Comparison of ENCODE assay signal across 2 cellular contexts in the genomic region with DNA sequence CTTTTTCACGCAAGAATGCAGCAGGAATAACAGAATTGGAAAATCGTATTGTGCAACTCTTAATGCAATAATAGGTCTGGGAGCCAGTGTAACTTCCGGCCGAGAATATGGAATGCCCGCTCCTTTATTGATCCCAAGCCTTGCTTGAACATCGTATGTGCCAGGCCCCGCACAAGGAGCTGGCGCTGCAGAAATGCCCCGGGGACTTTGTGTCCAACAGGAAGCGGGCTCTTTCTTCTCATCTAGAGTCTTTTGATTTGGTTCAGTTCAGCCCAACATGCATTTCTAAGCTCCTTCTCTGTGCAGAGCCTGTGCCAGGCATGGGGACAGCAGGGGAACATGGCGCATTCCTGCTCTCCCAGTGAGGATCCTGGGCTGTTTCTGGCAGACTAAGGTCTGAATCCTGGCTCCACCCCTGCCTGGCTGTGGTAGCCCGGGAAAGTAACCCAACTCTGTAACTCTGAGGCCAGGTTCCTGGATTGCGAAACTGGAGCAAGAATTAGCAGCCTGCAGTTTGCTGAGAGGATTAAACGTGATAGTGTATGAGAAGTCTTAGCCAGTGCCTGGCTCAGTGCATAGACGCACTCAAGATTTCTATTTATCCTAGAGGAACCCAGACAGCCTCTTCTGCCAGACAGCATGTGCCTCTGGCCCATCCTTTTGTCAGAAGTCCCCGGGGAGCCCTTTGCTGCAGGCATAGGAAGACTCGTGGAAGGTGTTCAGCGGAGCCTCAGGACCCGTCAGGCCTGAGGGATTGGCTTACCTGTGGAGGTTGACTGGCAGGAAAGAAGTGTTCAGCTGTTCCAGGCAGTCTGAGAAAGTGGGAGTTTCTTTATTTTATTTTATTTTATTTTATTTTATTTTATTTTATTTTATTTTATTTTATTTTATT.
TF ChIP-seq lines count a peak whose summit lies in the region.

No MANE protein-coding gene starts in this region.

TF ChIP-seq in A549, 52 proteins besides CTCF, POLR2A, EP300 and RAD21:
- TF ChIP-seq CEBPB (IDR thresholded peaks at IDR 0.05): peak; percentile 64 to 81
- TF ChIP-seq FOSL2 (IDR thresholded peaks at IDR 0.05): no peak
- TF ChIP-seq FOSL2 (CRISPR knock-in tag; IDR thresholded peaks at IDR 0.05): no peak
TF ChIP-seq in A549: peak in this region for 1.

TF ChIP-seq in HepG2, 621 proteins besides CTCF, POLR2A, EP300 and RAD21 (continues in another document):
- 0 out of 2 replicates have a peak, but pooled peaks have one; percentile 12 for TF ChIP-seq ZNF143 (CRISPR knock-in tag; IDR thresholded peaks at IDR 0.05)
- TF ChIP-seq SIN3B (IDR thresholded peaks at IDR 0.05; ENCODE audit: low read length): no peak
- peak; percentile 26; the same call in 1 of the 2 replicates for TF ChIP-seq ZNF687 (CRISPR knock-in tag; IDR thresholded peaks at IDR 0.05)
- TF ChIP-seq, protein P1, sequence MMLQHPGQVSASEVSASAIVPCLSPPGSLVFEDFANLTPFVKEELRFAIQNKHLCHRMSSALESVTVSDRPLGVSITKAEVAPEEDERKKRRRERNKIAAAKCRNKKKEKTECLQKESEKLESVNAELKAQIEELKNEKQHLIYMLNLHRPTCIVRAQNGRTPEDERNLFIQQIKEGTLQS (CRISPR knock-in tag; IDR thresholded peaks at IDR 0.05): no peak
- TF ChIP-seq, protein P2, sequence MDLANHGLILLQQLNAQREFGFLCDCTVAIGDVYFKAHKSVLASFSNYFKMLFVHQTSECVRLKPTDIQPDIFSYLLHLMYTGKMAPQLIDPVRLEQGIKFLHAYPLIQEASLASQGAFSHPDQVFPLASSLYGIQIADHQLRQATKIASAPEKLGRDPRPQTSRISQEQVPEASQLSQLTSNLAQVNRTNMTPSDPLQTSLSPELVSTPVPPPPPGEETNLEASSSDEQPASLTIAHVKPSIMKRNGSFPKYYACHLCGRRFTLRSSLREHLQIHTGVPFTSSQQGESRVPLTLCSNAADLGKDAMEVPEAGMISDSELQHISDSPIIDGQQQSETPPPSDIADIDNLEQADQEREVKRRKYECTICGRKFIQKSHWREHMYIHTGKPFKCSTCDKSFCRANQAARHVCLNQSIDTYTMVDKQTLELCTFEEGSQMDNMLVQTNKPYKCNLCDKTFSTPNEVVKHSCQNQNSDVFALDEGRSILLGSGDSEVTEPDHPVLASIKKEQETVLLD (CRISPR knock-in tag; IDR thresholded peaks at IDR 0.05; ENCODE audit: low read depth): no peak
- peak; percentile 70; the same call in 1 of the 2 replicates for TF ChIP-seq ZSCAN25 (CRISPR knock-in tag; IDR thresholded peaks at IDR 0.05)
- no peak for TF ChIP-seq CENPT (CRISPR knock-in tag; IDR thresholded peaks at IDR 0.05; ENCODE audit: low read depth)
- TF ChIP-seq SKI (IDR thresholded peaks at IDR 0.05; ENCODE audit: partially characterized antibody): peak; percentile 23
- peak; percentile 62; the same call in 1 of the 2 replicates for TF ChIP-seq ZNF792 (CRISPR knock-in tag; IDR thresholded peaks at IDR 0.05)
- TF ChIP-seq CEBPG (CRISPR knock-in tag; IDR thresholded peaks at IDR 0.05): peak; percentile 97
- TF ChIP-seq, protein P3, sequence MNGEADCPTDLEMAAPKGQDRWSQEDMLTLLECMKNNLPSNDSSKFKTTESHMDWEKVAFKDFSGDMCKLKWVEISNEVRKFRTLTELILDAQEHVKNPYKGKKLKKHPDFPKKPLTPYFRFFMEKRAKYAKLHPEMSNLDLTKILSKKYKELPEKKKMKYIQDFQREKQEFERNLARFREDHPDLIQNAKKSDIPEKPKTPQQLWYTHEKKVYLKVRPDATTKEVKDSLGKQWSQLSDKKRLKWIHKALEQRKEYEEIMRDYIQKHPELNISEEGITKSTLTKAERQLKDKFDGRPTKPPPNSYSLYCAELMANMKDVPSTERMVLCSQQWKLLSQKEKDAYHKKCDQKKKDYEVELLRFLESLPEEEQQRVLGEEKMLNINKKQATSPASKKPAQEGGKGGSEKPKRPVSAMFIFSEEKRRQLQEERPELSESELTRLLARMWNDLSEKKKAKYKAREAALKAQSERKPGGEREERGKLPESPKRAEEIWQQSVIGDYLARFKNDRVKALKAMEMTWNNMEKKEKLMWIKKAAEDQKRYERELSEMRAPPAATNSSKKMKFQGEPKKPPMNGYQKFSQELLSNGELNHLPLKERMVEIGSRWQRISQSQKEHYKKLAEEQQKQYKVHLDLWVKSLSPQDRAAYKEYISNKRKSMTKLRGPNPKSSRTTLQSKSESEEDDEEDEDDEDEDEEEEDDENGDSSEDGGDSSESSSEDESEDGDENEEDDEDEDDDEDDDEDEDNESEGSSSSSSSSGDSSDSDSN (CRISPR knock-in tag; IDR thresholded peaks at IDR 0.05): peak; percentile 31; the same call in 1 of the 2 replicates
- TF ChIP-seq POLR2AphosphoS5 (IDR thresholded peaks at IDR 0.05; ENCODE audit: low read depth, low read length): no peak
- TF ChIP-seq ZSCAN20 (CRISPR knock-in tag; IDR thresholded peaks at IDR 0.05; ENCODE audit: borderline replicate concordance): no peak
- no peak for TF ChIP-seq SALL1 (CRISPR knock-in tag; IDR thresholded peaks at IDR 0.05)
- TF ChIP-seq PRMT3 (CRISPR knock-in tag; IDR thresholded peaks at IDR 0.05; ENCODE audit: borderline replicate concordance, low read depth): no peak
- TF ChIP-seq, protein P4, sequence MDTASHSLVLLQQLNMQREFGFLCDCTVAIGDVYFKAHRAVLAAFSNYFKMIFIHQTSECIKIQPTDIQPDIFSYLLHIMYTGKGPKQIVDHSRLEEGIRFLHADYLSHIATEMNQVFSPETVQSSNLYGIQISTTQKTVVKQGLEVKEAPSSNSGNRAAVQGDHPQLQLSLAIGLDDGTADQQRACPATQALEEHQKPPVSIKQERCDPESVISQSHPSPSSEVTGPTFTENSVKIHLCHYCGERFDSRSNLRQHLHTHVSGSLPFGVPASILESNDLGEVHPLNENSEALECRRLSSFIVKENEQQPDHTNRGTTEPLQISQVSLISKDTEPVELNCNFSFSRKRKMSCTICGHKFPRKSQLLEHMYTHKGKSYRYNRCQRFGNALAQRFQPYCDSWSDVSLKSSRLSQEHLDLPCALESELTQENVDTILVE (CRISPR knock-in tag; IDR thresholded peaks at IDR 0.05): no peak
- TF ChIP-seq CHD4 (IDR thresholded peaks at IDR 0.05; ENCODE audit: borderline replicate concordance, low read length): no peak
- TF ChIP-seq RBM39 (IDR thresholded peaks at IDR 0.05; ENCODE audit: low read depth, low read length, poor library complexity, severe bottlenecking): no peak
- no peak for TF ChIP-seq ATF6 (CRISPR knock-in tag; conservative IDR thresholded peaks at IDR 0.05)
- peak; percentile 62; the same call in 1 of the 2 replicates for TF ChIP-seq SIX1 (CRISPR knock-in tag; IDR thresholded peaks at IDR 0.05; ENCODE audit: borderline replicate concordance)
- TF ChIP-seq KDM1A (CRISPR knock-in tag; IDR thresholded peaks at IDR 0.05): no peak
- TF ChIP-seq, protein P5, sequence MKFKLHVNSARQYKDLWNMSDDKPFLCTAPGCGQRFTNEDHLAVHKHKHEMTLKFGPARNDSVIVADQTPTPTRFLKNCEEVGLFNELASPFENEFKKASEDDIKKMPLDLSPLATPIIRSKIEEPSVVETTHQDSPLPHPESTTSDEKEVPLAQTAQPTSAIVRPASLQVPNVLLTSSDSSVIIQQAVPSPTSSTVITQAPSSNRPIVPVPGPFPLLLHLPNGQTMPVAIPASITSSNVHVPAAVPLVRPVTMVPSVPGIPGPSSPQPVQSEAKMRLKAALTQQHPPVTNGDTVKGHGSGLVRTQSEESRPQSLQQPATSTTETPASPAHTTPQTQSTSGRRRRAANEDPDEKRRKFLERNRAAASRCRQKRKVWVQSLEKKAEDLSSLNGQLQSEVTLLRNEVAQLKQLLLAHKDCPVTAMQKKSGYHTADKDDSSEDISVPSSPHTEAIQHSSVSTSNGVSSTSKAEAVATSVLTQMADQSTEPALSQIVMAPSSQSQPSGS (CRISPR knock-in tag; IDR thresholded peaks at IDR 0.05): 0 out of 2 replicates have a peak, but pooled peaks have one; percentile 36
- TF ChIP-seq SAP130 (CRISPR knock-in tag; IDR thresholded peaks at IDR 0.05; ENCODE audit: low read depth): peak; percentile 37; the same call in 1 of the 2 replicates
- 0 out of 2 replicates have a peak, but pooled peaks have one; percentile 20 for TF ChIP-seq ZNF572 (CRISPR knock-in tag; IDR thresholded peaks at IDR 0.05)
- TF ChIP-seq NCOA2 (CRISPR knock-in tag; IDR thresholded peaks at IDR 0.05): no peak
- TF ChIP-seq FOSL2 (CRISPR knock-in tag; IDR thresholded peaks at IDR 0.05): no peak
- peak; percentile 50 for TF ChIP-seq XRCC5 (optimal IDR thresholded peaks at IDR 0.05; ENCODE audit: low read length)
- TF ChIP-seq ETV5 (CRISPR knock-in tag; IDR thresholded peaks at IDR 0.05; ENCODE audit: borderline replicate concordance): 0 out of 2 replicates have a peak, but pooled peaks have one; percentile 19
- TF ChIP-seq ZNF343 (CRISPR knock-in tag; IDR thresholded peaks at IDR 0.05): no peak
- TF ChIP-seq ELF1 (CRISPR knock-in tag; IDR thresholded peaks at IDR 0.05): peak; percentile 58; the same call in 1 of the 2 replicates
- no peak for TF ChIP-seq STAT5B (CRISPR knock-in tag; IDR thresholded peaks at IDR 0.05)
- TF ChIP-seq, protein P6, sequence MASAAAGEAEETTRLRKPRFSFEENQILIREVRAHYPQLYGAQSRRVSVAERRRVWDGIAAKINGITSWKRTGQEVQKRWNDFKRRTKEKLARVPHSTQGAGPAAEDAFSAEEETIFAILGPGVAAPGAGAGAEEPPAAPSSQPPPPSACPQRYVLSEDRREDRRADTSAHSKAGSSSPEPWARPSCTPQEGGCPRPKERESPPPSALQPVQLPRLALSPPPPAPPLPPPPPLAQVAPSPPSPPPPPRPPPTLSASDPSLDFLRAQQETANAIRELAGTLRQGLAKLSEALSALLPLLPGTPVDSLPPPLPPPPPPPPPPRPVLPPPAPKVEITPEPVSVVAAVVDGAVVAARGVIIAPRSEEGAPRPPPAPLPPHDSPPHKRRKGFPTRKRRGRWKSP (CRISPR knock-in tag; IDR thresholded peaks at IDR 0.05): no peak
- peak; percentile 28; the same call in 1 of the 2 replicates for TF ChIP-seq PHF21A (CRISPR knock-in tag; IDR thresholded peaks at IDR 0.05)
- no peak for TF ChIP-seq KAT2B (IDR thresholded peaks at IDR 0.05; ENCODE audit: borderline replicate concordance, low read depth, low read length)
- TF ChIP-seq SMAD9 (CRISPR knock-in tag; IDR thresholded peaks at IDR 0.05): no peak
- peak; percentile 90; the same call in 1 of the 2 replicates for TF ChIP-seq ZNF292 (CRISPR knock-in tag; IDR thresholded peaks at IDR 0.05; ENCODE audit: borderline replicate concordance, low read depth)
- TF ChIP-seq TFDP2 (CRISPR knock-in tag; IDR thresholded peaks at IDR 0.05): 0 out of 2 replicates have a peak, but pooled peaks have one; percentile 33
- no peak for TF ChIP-seq TRIM22 (IDR thresholded peaks at IDR 0.05)
- TF ChIP-seq PITX1 (CRISPR knock-in tag; IDR thresholded peaks at IDR 0.05): peak; percentile 86; the same call in 1 of the 2 replicates
